ENCODE assay signal across 1 cellular context in the genomic region with DNA sequence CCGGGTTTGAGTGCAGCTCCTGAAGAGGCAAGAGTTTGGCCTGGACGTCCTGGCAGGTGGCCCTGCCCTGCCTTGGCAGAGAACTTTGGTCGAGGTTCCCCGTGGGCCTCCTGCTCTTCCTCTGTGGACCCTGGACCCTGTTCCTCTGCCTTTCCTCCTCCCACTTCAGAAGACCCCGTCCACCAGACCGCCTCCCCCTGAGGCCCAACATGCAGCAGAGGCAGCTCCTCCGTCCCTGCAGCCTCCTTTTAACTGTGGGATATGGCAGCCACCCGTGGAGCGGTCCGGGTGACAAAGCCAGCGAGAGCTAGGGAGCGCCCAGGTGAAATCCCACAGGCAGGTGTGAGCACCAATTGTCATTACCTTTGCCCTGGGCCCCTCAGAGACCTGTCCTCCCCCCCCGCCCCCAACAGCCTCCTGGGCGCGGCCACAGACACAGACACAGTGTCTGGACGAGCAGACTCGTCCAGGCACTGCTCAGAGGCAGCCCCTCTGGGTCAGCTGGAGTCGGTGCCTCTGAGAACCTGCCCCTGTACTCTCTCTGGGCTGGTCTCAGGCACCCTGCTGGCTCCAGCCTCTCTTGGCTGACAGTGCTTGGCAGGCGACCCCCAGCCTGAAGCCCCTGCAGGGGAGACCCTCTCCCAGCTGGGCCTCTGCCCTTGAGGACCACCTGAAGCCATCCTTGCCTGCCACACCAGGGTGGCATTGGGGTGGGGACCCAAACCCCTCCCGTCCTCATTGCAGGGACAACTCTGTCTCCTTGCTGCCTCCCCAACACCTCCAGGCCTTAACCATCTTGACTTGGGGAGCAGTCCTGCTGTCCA.
A peak's percentile ranks its signal among the peaks of the same experiment; 100 is the strongest.
TF ChIP-seq lines count a peak whose summit lies in the region.

No MANE protein-coding gene starts in this region.

TF ChIP-seq in HepG2, 621 proteins besides CTCF, POLR2A, EP300 and RAD21 (continued from another document and continues in another):
- 0 out of 2 replicates have a peak, but pooled peaks have one; percentile 19 for TF ChIP-seq ZNF263 (CRISPR knock-in tag; IDR thresholded peaks at IDR 0.05)
- no peak for TF ChIP-seq ZNF3 (CRISPR knock-in tag; IDR thresholded peaks at IDR 0.05)
- peak; percentile 73 for TF ChIP-seq NCOR1 (IDR thresholded peaks at IDR 0.05; ENCODE audit: borderline replicate concordance, low read length)
- no peak for TF ChIP-seq MYNN (CRISPR knock-in tag; IDR thresholded peaks at IDR 0.05; ENCODE audit: low read depth)
- TF ChIP-seq, protein P1, sequence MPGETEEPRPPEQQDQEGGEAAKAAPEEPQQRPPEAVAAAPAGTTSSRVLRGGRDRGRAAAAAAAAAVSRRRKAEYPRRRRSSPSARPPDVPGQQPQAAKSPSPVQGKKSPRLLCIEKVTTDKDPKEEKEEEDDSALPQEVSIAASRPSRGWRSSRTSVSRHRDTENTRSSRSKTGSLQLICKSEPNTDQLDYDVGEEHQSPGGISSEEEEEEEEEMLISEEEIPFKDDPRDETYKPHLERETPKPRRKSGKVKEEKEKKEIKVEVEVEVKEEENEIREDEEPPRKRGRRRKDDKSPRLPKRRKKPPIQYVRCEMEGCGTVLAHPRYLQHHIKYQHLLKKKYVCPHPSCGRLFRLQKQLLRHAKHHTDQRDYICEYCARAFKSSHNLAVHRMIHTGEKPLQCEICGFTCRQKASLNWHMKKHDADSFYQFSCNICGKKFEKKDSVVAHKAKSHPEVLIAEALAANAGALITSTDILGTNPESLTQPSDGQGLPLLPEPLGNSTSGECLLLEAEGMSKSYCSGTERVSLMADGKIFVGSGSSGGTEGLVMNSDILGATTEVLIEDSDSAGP (CRISPR knock-in tag; IDR thresholded peaks at IDR 0.05; ENCODE audit: borderline replicate concordance), result peak; percentile 77
- TF ChIP-seq SUZ12 (IDR thresholded peaks at IDR 0.05; ENCODE audit: low read depth, low read length), result no peak
- no peak for TF ChIP-seq GATA4 (IDR thresholded peaks at IDR 0.05; ENCODE audit: borderline replicate concordance, low read depth)
- TF ChIP-seq ZC3H4 (CRISPR knock-in tag; IDR thresholded peaks at IDR 0.05; ENCODE audit: borderline replicate concordance), result 0 out of 2 replicates have a peak, but pooled peaks have one; percentile 70
- TF ChIP-seq, protein P2, sequence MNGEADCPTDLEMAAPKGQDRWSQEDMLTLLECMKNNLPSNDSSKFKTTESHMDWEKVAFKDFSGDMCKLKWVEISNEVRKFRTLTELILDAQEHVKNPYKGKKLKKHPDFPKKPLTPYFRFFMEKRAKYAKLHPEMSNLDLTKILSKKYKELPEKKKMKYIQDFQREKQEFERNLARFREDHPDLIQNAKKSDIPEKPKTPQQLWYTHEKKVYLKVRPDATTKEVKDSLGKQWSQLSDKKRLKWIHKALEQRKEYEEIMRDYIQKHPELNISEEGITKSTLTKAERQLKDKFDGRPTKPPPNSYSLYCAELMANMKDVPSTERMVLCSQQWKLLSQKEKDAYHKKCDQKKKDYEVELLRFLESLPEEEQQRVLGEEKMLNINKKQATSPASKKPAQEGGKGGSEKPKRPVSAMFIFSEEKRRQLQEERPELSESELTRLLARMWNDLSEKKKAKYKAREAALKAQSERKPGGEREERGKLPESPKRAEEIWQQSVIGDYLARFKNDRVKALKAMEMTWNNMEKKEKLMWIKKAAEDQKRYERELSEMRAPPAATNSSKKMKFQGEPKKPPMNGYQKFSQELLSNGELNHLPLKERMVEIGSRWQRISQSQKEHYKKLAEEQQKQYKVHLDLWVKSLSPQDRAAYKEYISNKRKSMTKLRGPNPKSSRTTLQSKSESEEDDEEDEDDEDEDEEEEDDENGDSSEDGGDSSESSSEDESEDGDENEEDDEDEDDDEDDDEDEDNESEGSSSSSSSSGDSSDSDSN (CRISPR knock-in tag; IDR thresholded peaks at IDR 0.05), result peak; percentile 41; the same call in 1 of the 2 replicates
- TF ChIP-seq, protein P3, sequence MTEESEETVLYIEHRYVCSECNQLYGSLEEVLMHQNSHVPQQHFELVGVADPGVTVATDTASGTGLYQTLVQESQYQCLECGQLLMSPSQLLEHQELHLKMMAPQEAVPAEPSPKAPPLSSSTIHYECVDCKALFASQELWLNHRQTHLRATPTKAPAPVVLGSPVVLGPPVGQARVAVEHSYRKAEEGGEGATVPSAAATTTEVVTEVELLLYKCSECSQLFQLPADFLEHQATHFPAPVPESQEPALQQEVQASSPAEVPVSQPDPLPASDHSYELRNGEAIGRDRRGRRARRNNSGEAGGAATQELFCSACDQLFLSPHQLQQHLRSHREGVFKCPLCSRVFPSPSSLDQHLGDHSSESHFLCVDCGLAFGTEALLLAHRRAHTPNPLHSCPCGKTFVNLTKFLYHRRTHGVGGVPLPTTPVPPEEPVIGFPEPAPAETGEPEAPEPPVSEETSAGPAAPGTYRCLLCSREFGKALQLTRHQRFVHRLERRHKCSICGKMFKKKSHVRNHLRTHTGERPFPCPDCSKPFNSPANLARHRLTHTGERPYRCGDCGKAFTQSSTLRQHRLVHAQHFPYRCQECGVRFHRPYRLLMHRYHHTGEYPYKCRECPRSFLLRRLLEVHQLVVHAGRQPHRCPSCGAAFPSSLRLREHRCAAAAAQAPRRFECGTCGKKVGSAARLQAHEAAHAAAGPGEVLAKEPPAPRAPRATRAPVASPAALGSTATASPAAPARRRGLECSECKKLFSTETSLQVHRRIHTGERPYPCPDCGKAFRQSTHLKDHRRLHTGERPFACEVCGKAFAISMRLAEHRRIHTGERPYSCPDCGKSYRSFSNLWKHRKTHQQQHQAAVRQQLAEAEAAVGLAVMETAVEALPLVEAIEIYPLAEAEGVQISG (CRISPR knock-in tag; IDR thresholded peaks at IDR 0.05), result no peak
- peak; percentile 80 for TF ChIP-seq GATAD2A (CRISPR knock-in tag; IDR thresholded peaks at IDR 0.05)
- TF ChIP-seq HDAC1 (CRISPR knock-in tag; IDR thresholded peaks at IDR 0.05), result peak; percentile 24; the same call in 1 of the 2 replicates
- TF ChIP-seq, protein P4, sequence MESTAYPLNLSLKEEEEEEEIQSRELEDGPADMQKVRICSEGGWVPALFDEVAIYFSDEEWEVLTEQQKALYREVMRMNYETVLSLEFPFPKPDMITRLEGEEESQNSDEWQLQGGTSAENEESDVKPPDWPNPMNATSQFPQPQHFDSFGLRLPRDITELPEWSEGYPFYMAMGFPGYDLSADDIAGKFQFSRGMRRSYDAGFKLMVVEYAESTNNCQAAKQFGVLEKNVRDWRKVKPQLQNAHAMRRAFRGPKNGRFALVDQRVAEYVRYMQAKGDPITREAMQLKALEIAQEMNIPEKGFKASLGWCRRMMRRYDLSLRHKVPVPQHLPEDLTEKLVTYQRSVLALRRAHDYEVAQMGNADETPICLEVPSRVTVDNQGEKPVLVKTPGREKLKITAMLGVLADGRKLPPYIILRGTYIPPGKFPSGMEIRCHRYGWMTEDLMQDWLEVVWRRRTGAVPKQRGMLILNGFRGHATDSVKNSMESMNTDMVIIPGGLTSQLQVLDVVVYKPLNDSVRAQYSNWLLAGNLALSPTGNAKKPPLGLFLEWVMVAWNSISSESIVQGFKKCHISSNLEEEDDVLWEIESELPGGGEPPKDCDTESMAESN (CRISPR knock-in tag; conservative IDR thresholded peaks at IDR 0.05), result no peak
- TF ChIP-seq ZFY (CRISPR knock-in tag; IDR thresholded peaks at IDR 0.05), result peak; percentile 54
- TF ChIP-seq, protein P5, sequence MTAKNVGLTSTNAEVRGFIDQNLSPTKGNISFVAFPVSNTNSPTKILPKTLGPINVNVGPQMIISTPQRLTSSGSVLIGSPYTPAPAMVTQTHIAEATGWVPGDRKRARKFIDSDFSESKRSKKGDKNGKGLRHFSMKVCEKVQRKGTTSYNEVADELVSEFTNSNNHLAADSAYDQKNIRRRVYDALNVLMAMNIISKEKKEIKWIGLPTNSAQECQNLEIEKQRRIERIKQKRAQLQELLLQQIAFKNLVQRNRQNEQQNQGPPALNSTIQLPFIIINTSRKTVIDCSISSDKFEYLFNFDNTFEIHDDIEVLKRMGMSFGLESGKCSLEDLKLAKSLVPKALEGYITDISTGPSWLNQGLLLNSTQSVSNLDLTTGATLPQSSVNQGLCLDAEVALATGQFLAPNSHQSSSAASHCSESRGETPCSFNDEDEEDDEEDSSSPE (CRISPR knock-in tag; IDR thresholded peaks at IDR 0.05), result 0 out of 2 replicates have a peak, but pooled peaks have one; percentile 21
- TF ChIP-seq, protein P6, sequence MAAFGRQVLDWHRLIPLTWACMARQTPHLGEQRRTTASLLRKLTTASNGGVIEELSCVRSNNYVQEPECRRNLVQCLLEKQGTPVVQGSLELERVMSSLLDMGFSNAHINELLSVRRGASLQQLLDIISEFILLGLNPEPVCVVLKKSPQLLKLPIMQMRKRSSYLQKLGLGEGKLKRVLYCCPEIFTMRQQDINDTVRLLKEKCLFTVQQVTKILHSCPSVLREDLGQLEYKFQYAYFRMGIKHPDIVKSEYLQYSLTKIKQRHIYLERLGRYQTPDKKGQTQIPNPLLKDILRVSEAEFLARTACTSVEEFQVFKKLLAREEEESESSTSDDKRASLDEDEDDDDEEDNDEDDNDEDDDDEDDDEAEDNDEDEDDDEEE (CRISPR knock-in tag; IDR thresholded peaks at IDR 0.05), result no peak
- 0 out of 2 replicates have a peak, but pooled peaks have one; percentile 27 for TF ChIP-seq ZNF839 (CRISPR knock-in tag; IDR thresholded peaks at IDR 0.05; ENCODE audit: borderline replicate concordance)
- TF ChIP-seq, protein P7, sequence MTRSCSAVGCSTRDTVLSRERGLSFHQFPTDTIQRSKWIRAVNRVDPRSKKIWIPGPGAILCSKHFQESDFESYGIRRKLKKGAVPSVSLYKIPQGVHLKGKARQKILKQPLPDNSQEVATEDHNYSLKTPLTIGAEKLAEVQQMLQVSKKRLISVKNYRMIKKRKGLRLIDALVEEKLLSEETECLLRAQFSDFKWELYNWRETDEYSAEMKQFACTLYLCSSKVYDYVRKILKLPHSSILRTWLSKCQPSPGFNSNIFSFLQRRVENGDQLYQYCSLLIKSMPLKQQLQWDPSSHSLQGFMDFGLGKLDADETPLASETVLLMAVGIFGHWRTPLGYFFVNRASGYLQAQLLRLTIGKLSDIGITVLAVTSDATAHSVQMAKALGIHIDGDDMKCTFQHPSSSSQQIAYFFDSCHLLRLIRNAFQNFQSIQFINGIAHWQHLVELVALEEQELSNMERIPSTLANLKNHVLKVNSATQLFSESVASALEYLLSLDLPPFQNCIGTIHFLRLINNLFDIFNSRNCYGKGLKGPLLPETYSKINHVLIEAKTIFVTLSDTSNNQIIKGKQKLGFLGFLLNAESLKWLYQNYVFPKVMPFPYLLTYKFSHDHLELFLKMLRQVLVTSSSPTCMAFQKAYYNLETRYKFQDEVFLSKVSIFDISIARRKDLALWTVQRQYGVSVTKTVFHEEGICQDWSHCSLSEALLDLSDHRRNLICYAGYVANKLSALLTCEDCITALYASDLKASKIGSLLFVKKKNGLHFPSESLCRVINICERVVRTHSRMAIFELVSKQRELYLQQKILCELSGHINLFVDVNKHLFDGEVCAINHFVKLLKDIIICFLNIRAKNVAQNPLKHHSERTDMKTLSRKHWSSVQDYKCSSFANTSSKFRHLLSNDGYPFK (CRISPR knock-in tag; IDR thresholded peaks at IDR 0.05; ENCODE audit: borderline replicate concordance), result peak; percentile 62; the same call in 1 of the 2 replicates
- TF ChIP-seq, protein P8, sequence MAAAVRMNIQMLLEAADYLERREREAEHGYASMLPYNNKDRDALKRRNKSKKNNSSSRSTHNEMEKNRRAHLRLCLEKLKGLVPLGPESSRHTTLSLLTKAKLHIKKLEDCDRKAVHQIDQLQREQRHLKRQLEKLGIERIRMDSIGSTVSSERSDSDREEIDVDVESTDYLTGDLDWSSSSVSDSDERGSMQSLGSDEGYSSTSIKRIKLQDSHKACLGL (CRISPR knock-in tag; IDR thresholded peaks at IDR 0.05), result peak; percentile 19; the same call in 1 of the 2 replicates
- TF ChIP-seq, protein P9, sequence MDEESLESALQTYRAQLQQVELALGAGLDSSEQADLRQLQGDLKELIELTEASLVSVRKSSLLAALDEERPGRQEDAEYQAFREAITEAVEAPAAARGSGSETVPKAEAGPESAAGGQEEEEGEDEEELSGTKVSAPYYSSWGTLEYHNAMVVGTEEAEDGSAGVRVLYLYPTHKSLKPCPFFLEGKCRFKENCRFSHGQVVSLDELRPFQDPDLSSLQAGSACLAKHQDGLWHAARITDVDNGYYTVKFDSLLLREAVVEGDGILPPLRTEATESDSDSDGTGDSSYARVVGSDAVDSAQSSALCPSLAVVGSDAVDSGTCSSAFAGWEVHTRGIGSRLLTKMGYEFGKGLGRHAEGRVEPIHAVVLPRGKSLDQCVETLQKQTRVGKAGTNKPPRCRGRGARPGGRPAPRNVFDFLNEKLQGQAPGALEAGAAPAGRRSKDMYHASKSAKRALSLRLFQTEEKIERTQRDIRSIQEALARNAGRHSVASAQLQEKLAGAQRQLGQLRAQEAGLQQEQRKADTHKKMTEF (CRISPR knock-in tag; IDR thresholded peaks at IDR 0.05), result peak; percentile 29; the same call in 1 of the 2 replicates
- TF ChIP-seq, protein P10, sequence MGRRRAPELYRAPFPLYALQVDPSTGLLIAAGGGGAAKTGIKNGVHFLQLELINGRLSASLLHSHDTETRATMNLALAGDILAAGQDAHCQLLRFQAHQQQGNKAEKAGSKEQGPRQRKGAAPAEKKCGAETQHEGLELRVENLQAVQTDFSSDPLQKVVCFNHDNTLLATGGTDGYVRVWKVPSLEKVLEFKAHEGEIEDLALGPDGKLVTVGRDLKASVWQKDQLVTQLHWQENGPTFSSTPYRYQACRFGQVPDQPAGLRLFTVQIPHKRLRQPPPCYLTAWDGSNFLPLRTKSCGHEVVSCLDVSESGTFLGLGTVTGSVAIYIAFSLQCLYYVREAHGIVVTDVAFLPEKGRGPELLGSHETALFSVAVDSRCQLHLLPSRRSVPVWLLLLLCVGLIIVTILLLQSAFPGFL (CRISPR knock-in tag; IDR thresholded peaks at IDR 0.05), result no peak
- TF ChIP-seq KLF6 (CRISPR knock-in tag; IDR thresholded peaks at IDR 0.05), result no peak
- TF ChIP-seq ASH2L (IDR thresholded peaks at IDR 0.05; ENCODE audit: insufficient read length, low read depth, low read length), result peak; percentile 84
- TF ChIP-seq, protein P11, sequence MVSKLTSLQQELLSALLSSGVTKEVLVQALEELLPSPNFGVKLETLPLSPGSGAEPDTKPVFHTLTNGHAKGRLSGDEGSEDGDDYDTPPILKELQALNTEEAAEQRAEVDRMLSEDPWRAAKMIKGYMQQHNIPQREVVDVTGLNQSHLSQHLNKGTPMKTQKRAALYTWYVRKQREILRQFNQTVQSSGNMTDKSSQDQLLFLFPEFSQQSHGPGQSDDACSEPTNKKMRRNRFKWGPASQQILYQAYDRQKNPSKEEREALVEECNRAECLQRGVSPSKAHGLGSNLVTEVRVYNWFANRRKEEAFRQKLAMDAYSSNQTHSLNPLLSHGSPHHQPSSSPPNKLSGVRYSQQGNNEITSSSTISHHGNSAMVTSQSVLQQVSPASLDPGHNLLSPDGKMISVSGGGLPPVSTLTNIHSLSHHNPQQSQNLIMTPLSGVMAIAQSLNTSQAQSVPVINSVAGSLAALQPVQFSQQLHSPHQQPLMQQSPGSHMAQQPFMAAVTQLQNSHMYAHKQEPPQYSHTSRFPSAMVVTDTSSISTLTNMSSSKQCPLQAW (CRISPR knock-in tag; IDR thresholded peaks at IDR 0.05), result peak; percentile 49; the same call in 1 of the 2 replicates
- TF ChIP-seq, protein P12, sequence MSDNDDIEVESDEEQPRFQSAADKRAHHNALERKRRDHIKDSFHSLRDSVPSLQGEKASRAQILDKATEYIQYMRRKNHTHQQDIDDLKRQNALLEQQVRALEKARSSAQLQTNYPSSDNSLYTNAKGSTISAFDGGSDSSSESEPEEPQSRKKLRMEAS (IDR thresholded peaks at IDR 0.05), result peak; percentile 77
- no peak for TF ChIP-seq CENPT (CRISPR knock-in tag; IDR thresholded peaks at IDR 0.05; ENCODE audit: low read depth)
- TF ChIP-seq ZNF225 (CRISPR knock-in tag; IDR thresholded peaks at IDR 0.05), result no peak
- TF ChIP-seq AKAP8 (CRISPR knock-in tag; IDR thresholded peaks at IDR 0.05), result 0 out of 2 replicates have a peak, but pooled peaks have one; percentile 25
- TF ChIP-seq SPEN (CRISPR knock-in tag; IDR thresholded peaks at IDR 0.05; ENCODE audit: low read depth), result 0 out of 2 replicates have a peak, but pooled peaks have one; percentile 26
